ENCODE assay signal across 7 cellular contexts in the genomic region with DNA sequence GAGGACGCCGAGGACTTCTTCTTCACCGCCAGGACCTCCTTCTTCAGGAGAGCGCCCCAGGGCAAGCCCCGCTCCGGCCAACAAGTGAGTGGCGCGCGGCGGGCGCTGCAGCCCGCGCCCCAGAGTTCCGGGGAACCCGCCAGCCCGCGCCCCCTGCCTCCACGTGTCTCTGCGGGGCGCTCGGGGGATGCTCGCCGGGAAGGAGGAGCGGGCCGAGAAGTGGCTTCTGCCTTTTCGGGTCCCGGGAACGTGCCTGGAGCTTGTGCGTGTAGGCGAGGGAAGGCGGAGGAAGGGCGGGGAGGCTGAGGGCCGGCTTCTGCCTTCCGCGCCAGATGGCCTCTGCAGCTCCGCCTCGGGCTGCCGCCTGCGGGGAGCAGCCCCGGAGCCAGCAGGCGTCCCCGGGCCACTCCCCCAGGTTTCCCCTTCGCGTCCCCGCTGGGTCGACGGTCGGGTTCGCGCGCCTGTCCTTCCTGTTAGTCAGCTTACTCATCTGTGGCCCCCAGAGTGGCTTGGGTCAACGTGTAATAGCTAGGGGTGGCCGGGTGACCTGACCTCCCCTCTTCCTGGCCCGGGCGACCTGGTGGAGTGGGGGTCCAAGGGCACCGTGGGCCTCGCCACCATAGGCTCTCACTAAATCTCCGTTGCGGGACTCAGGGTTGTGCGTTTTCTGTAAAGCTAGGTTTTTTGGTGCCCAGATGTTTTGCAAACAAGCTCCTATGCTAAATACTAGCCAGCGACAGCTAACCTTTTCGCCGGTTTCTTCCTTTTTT. TPM values are rescaled to one million over a fixed set of nuclear protein-coding genes. Genes with fewer than 3 reads are reported as not detected.
DNase-seq lines count a peak whose midpoint lies in the region; ATAC-seq and TF ChIP-seq lines count a peak whose summit lies in the region.

No MANE protein-coding gene starts in this region.

- no peaks in the 10 kb centered on the region for H3K36me3 ChIP-seq in right lobe of liver

- intact Hi-C loops in right lobe of liver (cut with DNase I), result no loop called here

- H3K9me3 ChIP-seq in right lobe of liver, result no peaks in the 10 kb centered on the region

- TF ChIP-seq POLR2A in NB4 (IDR thresholded peaks at IDR 0.05; ENCODE audit: extremely low read depth, insufficient read length) (no peak), right lobe of liver (IDR thresholded peaks at IDR 0.05) (peak; percentile 31)

- H3K27ac ChIP-seq in right lobe of liver, result peak overlapping the region; percentile 70 to 87 (median 77)

- H3K4me3 ChIP-seq in HFF-Myc (replicated peaks; ENCODE audit: low read depth, low read length), result peak overlapping the region; percentile 85
- peak overlapping the region; percentile 84 for H3K4me3 ChIP-seq in NB4 (ENCODE audit: low read depth, low read length)
- peak overlapping the region; percentile 83 for H3K4me3 ChIP-seq in choroid plexus epithelial cell (ENCODE audit: low read depth, low read length)
- peak overlapping the region; percentile 75 to 78 (median 76) for H3K4me3 ChIP-seq in right lobe of liver

- no peaks in the 10 kb centered on the region for H3K27me3 ChIP-seq in right lobe of liver

- ATAC-seq in GM18499 (IDR thresholded peaks at IDR 0.05; ENCODE audit: insufficient read depth, unreplicated experiment) (peak; percentile 31), right lobe of liver (peak; percentile 67 to 80 (median 72))

- WGBS in right lobe of liver (ENCODE audit: insufficient coverage, low coverage, low lambda C conversion rate, missing lambda C conversion rate), result 0% methylated on average over 11 of the region's 63 CpGs

- TF ChIP-seq CTCF in HFF-Myc (IDR thresholded peaks at IDR 0.05; ENCODE audit: low read depth, low read length, missing control alignments) (no peak), NB4 (IDR thresholded peaks at IDR 0.05; ENCODE audit: low read depth, low read length) (no peak), choroid plexus epithelial cell (conservative IDR thresholded peaks at IDR 0.05; ENCODE audit: low read depth, low read length) (no peak), right lobe of liver (IDR thresholded peaks at IDR 0.05) (no peak)

- H3K4me1 ChIP-seq in right lobe of liver, result peaks cover 0 to 8% (median 0%) of the 10 kb centered on the region in 4 donors

- DNase-seq in HFF-Myc (ENCODE audit: extremely low read depth, low read depth) (no peak), NB4 (ENCODE audit: low read depth) (peak; percentile 95), choroid plexus epithelial cell (ENCODE audit: low read depth) (peak; percentile 60), right lobe of liver (peak; percentile 70 to 84 (median 78))
- DNase-seq in activated CD4-positive, CD25-positive, alpha-beta regulatory T cell treated with anti-CD3 and anti-CD28 coated beads, Interleukin-2, amount 50 U/mL, for 16 hours (ENCODE audit: low read depth, low spot score), result peak; percentile 48
- peak; percentile 42 for DNase-seq in stimulated activated CD8-positive, alpha-beta memory T cell treated with anti-CD3 and anti-CD28 coated beads, Interleukin-12 subunit alpha, Interleukin-12 subunit beta, amount 100 ng/mL, for 24 hours (ENCODE audit: extremely low read depth)

RNA-seq across cellular contexts. Expression of a gene that starts 0.6 kb away (rescaled TPM):
- total RNA-seq in right lobe of liver, result 10 to 100 TPM in 3 of 6 experiments, 1 to 10 TPM in 3; 5.8 to 27.3 (median 10.6) TPM
